In genomic region chr1:46442317-46443161, GRCh38 we compare ENCODE assay signal across 1 cellular context.
TF ChIP-seq lines count a peak whose summit lies in the region.

No MANE protein-coding gene starts in this region.

TF ChIP-seq in HEK293, 187 proteins besides CTCF, POLR2A, EP300 and RAD21 (continued from another document and continues in another):
- TF ChIP-seq, protein P1, sequence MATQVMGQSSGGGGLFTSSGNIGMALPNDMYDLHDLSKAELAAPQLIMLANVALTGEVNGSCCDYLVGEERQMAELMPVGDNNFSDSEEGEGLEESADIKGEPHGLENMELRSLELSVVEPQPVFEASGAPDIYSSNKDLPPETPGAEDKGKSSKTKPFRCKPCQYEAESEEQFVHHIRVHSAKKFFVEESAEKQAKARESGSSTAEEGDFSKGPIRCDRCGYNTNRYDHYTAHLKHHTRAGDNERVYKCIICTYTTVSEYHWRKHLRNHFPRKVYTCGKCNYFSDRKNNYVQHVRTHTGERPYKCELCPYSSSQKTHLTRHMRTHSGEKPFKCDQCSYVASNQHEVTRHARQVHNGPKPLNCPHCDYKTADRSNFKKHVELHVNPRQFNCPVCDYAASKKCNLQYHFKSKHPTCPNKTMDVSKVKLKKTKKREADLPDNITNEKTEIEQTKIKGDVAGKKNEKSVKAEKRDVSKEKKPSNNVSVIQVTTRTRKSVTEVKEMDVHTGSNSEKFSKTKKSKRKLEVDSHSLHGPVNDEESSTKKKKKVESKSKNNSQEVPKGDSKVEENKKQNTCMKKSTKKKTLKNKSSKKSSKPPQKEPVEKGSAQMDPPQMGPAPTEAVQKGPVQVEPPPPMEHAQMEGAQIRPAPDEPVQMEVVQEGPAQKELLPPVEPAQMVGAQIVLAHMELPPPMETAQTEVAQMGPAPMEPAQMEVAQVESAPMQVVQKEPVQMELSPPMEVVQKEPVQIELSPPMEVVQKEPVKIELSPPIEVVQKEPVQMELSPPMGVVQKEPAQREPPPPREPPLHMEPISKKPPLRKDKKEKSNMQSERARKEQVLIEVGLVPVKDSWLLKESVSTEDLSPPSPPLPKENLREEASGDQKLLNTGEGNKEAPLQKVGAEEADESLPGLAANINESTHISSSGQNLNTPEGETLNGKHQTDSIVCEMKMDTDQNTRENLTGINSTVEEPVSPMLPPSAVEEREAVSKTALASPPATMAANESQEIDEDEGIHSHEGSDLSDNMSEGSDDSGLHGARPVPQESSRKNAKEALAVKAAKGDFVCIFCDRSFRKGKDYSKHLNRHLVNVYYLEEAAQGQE (tag by site-specific recombination; IDR thresholded peaks at IDR 0.05): no peak; the same call in 1 of the 2 replicates
- no peak for TF ChIP-seq ZNF677 (tag by site-specific recombination; IDR thresholded peaks at IDR 0.05)
- TF ChIP-seq SCRT2 (tag by site-specific recombination; IDR thresholded peaks at IDR 0.05): no peak
- peak; percentile 95 for TF ChIP-seq ZNF2 (tag by site-specific recombination; IDR thresholded peaks at IDR 0.05)
- no peak for TF ChIP-seq ZNF837 (tag by site-specific recombination; IDR thresholded peaks at IDR 0.05)
- TF ChIP-seq ZNF658 (tag by site-specific recombination; IDR thresholded peaks at IDR 0.05): no peak
- TF ChIP-seq ZNF148 (tag by site-specific recombination; IDR thresholded peaks at IDR 0.05; ENCODE audit: borderline replicate concordance): no peak
- TF ChIP-seq ZNF391 (tag by site-specific recombination; IDR thresholded peaks at IDR 0.05; ENCODE audit: borderline replicate concordance, low read depth): no peak
- TF ChIP-seq ZNF311 (tag by site-specific recombination; IDR thresholded peaks at IDR 0.05; ENCODE audit: borderline replicate concordance): no peak
- TF ChIP-seq KLF1 (tag by site-specific recombination; IDR thresholded peaks at IDR 0.05): 0 out of 2 replicates have a peak, but pooled peaks have one; percentile 32
- TF ChIP-seq ZNF280D (tag by site-specific recombination; IDR thresholded peaks at IDR 0.05): no peak
- no peak for TF ChIP-seq INSM2 (tag by site-specific recombination; IDR thresholded peaks at IDR 0.05)
- TF ChIP-seq ZNF600 (tag by site-specific recombination; IDR thresholded peaks at IDR 0.05): peak; percentile 43; the same call in 1 of the 2 replicates
- TF ChIP-seq ZNF610 (tag by site-specific recombination; IDR thresholded peaks at IDR 0.05; ENCODE audit: borderline replicate concordance): 0 out of 2 replicates have a peak, but pooled peaks have one; percentile 34
- no peak for TF ChIP-seq ZNF501 (tag by site-specific recombination; IDR thresholded peaks at IDR 0.05)
- no peak for TF ChIP-seq ZNF169 (tag by site-specific recombination; IDR thresholded peaks at IDR 0.05)
- peak; percentile 84 for TF ChIP-seq ZEB2 (tag by site-specific recombination; IDR thresholded peaks at IDR 0.05)
- no peak for TF ChIP-seq ZNF398 (tag by site-specific recombination; IDR thresholded peaks at IDR 0.05)
- TF ChIP-seq ZNF121 (tag by site-specific recombination; IDR thresholded peaks at IDR 0.05): no peak
- TF ChIP-seq, protein P2, sequence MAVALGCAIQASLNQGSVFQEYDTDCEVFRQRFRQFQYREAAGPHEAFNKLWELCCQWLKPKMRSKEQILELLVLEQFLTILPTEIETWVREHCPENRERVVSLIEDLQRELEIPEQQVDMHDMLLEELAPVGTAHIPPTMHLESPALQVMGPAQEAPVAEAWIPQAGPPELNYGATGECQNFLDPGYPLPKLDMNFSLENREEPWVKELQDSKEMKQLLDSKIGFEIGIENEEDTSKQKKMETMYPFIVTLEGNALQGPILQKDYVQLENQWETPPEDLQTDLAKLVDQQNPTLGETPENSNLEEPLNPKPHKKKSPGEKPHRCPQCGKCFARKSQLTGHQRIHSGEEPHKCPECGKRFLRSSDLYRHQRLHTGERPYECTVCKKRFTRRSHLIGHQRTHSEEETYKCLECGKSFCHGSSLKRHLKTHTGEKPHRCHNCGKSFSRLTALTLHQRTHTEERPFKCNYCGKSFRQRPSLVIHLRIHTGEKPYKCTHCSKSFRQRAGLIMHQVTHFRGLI (tag by site-specific recombination; IDR thresholded peaks at IDR 0.05): 0 out of 2 replicates have a peak, but pooled peaks have one; percentile 13
- TF ChIP-seq ZNF202 (tag by site-specific recombination; IDR thresholded peaks at IDR 0.05; ENCODE audit: borderline replicate concordance): no peak
- TF ChIP-seq TRIM28 (IDR thresholded peaks at IDR 0.05; ENCODE audit: borderline replicate concordance, low read length): peak; percentile 99
- no peak for TF ChIP-seq ZSCAN16 (tag by site-specific recombination; IDR thresholded peaks at IDR 0.05)
- TF ChIP-seq, protein P3, sequence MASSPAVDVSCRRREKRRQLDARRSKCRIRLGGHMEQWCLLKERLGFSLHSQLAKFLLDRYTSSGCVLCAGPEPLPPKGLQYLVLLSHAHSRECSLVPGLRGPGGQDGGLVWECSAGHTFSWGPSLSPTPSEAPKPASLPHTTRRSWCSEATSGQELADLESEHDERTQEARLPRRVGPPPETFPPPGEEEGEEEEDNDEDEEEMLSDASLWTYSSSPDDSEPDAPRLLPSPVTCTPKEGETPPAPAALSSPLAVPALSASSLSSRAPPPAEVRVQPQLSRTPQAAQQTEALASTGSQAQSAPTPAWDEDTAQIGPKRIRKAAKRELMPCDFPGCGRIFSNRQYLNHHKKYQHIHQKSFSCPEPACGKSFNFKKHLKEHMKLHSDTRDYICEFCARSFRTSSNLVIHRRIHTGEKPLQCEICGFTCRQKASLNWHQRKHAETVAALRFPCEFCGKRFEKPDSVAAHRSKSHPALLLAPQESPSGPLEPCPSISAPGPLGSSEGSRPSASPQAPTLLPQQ (tag by site-specific recombination; IDR thresholded peaks at IDR 0.05): no peak; the same call in 1 of the 2 replicates
- TF ChIP-seq ZNF529 (tag by site-specific recombination; IDR thresholded peaks at IDR 0.05; ENCODE audit: insufficient replicate concordance): no peak
- TF ChIP-seq ZSCAN23 (tag by site-specific recombination; IDR thresholded peaks at IDR 0.05): no peak
- 0 out of 2 replicates have a peak, but pooled peaks have one; percentile 46 for TF ChIP-seq ZNF629 (tag by site-specific recombination; IDR thresholded peaks at IDR 0.05)
- TF ChIP-seq ZNF366 (tag by site-specific recombination; conservative IDR thresholded peaks at IDR 0.05): no peak
- TF ChIP-seq ZBTB48 (tag by site-specific recombination; IDR thresholded peaks at IDR 0.05): peak; percentile 98
- TF ChIP-seq, protein P4, sequence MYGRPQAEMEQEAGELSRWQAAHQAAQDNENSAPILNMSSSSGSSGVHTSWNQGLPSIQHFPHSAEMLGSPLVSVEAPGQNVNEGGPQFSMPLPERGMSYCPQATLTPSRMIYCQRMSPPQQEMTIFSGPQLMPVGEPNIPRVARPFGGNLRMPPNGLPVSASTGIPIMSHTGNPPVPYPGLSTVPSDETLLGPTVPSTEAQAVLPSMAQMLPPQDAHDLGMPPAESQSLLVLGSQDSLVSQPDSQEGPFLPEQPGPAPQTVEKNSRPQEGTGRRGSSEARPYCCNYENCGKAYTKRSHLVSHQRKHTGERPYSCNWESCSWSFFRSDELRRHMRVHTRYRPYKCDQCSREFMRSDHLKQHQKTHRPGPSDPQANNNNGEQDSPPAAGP (tag by site-specific recombination; IDR thresholded peaks at IDR 0.05): 0 out of 2 replicates have a peak, but pooled peaks have one; percentile 14
- TF ChIP-seq ZNF114 (tag by site-specific recombination; IDR thresholded peaks at IDR 0.05): no peak
- no peak for TF ChIP-seq ZNF623 (tag by site-specific recombination; IDR thresholded peaks at IDR 0.05)
- TF ChIP-seq, protein P5, sequence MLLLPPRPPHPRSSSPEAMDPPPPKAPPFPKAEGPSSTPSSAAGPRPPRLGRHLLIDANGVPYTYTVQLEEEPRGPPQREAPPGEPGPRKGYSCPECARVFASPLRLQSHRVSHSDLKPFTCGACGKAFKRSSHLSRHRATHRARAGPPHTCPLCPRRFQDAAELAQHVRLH (tag by site-specific recombination; IDR thresholded peaks at IDR 0.05): peak; percentile 72; the same call in 1 of the 2 replicates
- no peak for TF ChIP-seq ZNF660 (tag by site-specific recombination; IDR thresholded peaks at IDR 0.05)
